22 cellular contexts compared by ENCODE assay signal in the genomic region with DNA sequence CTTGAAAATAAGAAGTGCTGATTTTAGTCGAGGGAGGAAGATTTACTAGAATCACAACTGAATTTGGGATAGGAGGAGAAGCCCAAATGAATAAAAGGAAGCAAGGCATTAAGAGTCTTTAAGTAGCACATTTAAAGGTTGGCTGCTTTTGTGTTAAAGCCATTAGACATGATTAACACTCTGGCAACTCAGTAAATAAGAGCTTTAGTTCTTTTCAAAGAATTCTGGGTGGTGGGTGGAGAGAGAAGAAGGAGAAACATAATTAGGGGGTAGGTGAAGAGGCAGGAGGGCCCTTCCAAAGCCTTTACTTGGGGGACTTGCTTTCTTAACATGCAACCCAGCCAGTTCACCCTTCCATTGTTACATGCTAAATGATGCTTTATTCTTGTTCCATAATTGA.
"Had no signal": no experiment of that assay in that cellular context is flagged by ENCODE, and none has a peak within 500 bp of the region (broad histone marks: within the 10 kb centered on the region; RNA-seq: fewer than 3 reads in every experiment).

No MANE protein-coding gene starts in this region.

- H3K27me3 Mint-ChIP-seq: effector memory CD8-positive, alpha-beta T cell; stimulated activated naive CD8-positive, alpha-beta T cell treated with anti-CD3 and anti-CD28 coated beads, Interleukin-15, amount 100 ng/mL, for 72 hours had no signal

- DNase-seq: cortex of kidney; effector memory CD8-positive, alpha-beta T cell; erythroblast; esophagus squamous epithelium; foreskin melanocyte; glutamatergic neuron; heart right ventricle; hypothalamus; left ventricle myocardium superior; lower lobe of right lung; naive thymus-derived CD8-positive, alpha-beta T cell; right lobe of liver; small intestine; stimulated activated CD4-positive, alpha-beta T cell treated with anti-CD3 and anti-CD28 coated beads, Interleukin-15, amount 100 ng/mL, for 24 hours; stimulated activated CD4-positive, alpha-beta T cell treated with anti-CD3 and anti-CD28 coated beads, Interleukin-4, amount 100 ng/mL, for 1 hour; stimulated activated CD8-positive, alpha-beta memory T cell treated with anti-CD3 and anti-CD28 coated beads, Interleukin-4, amount 100 ng/mL, for 48 hours; stimulated activated naive CD4-positive, alpha-beta T cell; stimulated activated naive CD8-positive, alpha-beta T cell treated with anti-CD3 and anti-CD28 coated beads, Interleukin-15, amount 100 ng/mL, for 72 hours; transverse colon; upper lobe of right lung; uterus had no signal

- ATAC-seq: effector memory CD8-positive, alpha-beta T cell; heart right ventricle; left ventricle myocardium superior; lower lobe of right lung; naive thymus-derived CD8-positive, alpha-beta T cell; stimulated activated naive CD8-positive, alpha-beta T cell treated with anti-CD3 and anti-CD28 coated beads, Interleukin-15, amount 100 ng/mL, for 72 hours; upper lobe of right lung had no signal

- H3K27ac Mint-ChIP-seq: effector memory CD8-positive, alpha-beta T cell; naive thymus-derived CD8-positive, alpha-beta T cell; progenitor cell of endocrine pancreas; stimulated activated naive CD8-positive, alpha-beta T cell treated with anti-CD3 and anti-CD28 coated beads, Interleukin-15, amount 100 ng/mL, for 72 hours had no signal

- H3K36me3 Mint-ChIP-seq: naive thymus-derived CD8-positive, alpha-beta T cell had no signal

- H3K4me1 Mint-ChIP-seq: naive thymus-derived CD8-positive, alpha-beta T cell; stimulated activated naive CD8-positive, alpha-beta T cell treated with anti-CD3 and anti-CD28 coated beads, Interleukin-15, amount 100 ng/mL, for 72 hours had no signal

- H3K4me3 Mint-ChIP-seq: effector memory CD8-positive, alpha-beta T cell; naive thymus-derived CD8-positive, alpha-beta T cell; stimulated activated naive CD8-positive, alpha-beta T cell treated with anti-CD3 and anti-CD28 coated beads, Interleukin-15, amount 100 ng/mL, for 72 hours had no signal
